8 cellular contexts compared by ENCODE assay signal in genomic region chr5:23591250-23591649, GRCh38.
"Had no signal": no experiment of that assay in that cellular context is flagged by ENCODE, and none has a peak within 500 bp of the region (broad histone marks: within the 10 kb centered on the region; RNA-seq: fewer than 3 reads in every experiment).

No MANE protein-coding gene starts in this region.

- H3K9ac ChIP-seq: KMS-11 had no signal

- H3K27ac Mint-ChIP-seq: IgD-negative memory B cell had no signal

- ATAC-seq: K562 had no signal

- H3K4me3 ChIP-seq: K562 had no signal

- H3K27ac ChIP-seq: HL-60, KMS-11 had no signal

- H3K36me3 Mint-ChIP-seq: IgD-negative memory B cell had no signal

- FAIRE-seq: HTR-8/SVneo, K562 had no signal

- DNase-seq: IMR-90, KBM-7, KG1 had no signal

- H3K4me2 ChIP-seq: KMS-11 had no signal
